Comparison of ENCODE assay signal across 13 cellular contexts in genomic region chr10:58326967-58327381, GRCh38. TPM values are rescaled to one million over a fixed set of nuclear protein-coding genes. Genes with fewer than 3 reads are reported as not detected.
DNase-seq lines count a peak whose midpoint lies in the region; ATAC-seq, FAIRE-seq and TF ChIP-seq lines count a peak whose summit lies in the region.
"Had no signal": no experiment of that assay in that cellular context is flagged by ENCODE, and none has a peak within 500 bp of the region (broad histone marks: within the 10 kb centered on the region; RNA-seq: fewer than 3 reads in every experiment).

No MANE protein-coding gene starts in this region.

- intact Hi-C loops in endothelial cell of umbilical vein (cut with micrococcal nuclease): no loop called here

- H3K9me1 ChIP-seq in endothelial cell of umbilical vein (replicated peaks; ENCODE audit: control insufficient read depth, extremely low read depth, insufficient read depth, low read length) (no peaks in the 10 kb centered on the region), keratinocyte (ENCODE audit: control insufficient read depth, extremely low read depth, insufficient read depth, low read length) (no peaks in the 10 kb centered on the region)

- H3F3A ChIP-seq in smooth muscle cell (ENCODE audit: low read depth): no peaks in the 10 kb centered on the region

- TF ChIP-seq CTCF in endothelial cell of umbilical vein (IDR thresholded peaks at IDR 0.05; ENCODE audit: extremely low read depth in 1 of 2, insufficient read depth in 1 of 2, low read depth in 1 of 2, low read length in 2 of 2): no peak
- no peak for TF ChIP-seq CTCF in keratinocyte (optimal IDR thresholded peaks at IDR 0.05 in 1 of 3, IDR thresholded peaks at IDR 0.05 in 1 of 3, conservative IDR thresholded peaks at IDR 0.05 in 1 of 3; ENCODE audit: extremely low read depth in 1 of 3, insufficient read depth in 2 of 3, low read length in 3 of 3)
- no peak for TF ChIP-seq CTCF in smooth muscle cell (IDR thresholded peaks at IDR 0.05; ENCODE audit: borderline replicate concordance, insufficient read depth, poor library complexity, severe bottlenecking)

- DNase-seq in H7: peak; percentile 45
- peak; percentile 4 for DNase-seq in endothelial cell of umbilical vein (ENCODE audit: low read depth, low spot score)
- DNase-seq in keratinocyte (ENCODE audit: low read depth, low spot score): peak; percentile 5
- no peak for DNase-seq in smooth muscle cell (lab: John Stamatoyannopoulos, UW; ENCODE audit: unreplicated experiment)
- DNase-seq in T-helper 9 cell: no peak
- no peak for DNase-seq in DMS153 treated with DMSO at 0.1 percent for 48 hours (lab: John Stamatoyannopoulos, UW; ENCODE audit: unreplicated experiment)
- DNase-seq: activated T-cell treated with anti-CD3 and anti-CD28 coated beads, Interleukin-2, amount 50 U/mL, for 48 hours; colonic mucosa; immature natural killer cell; NCI-H2081; PC-9 had no signal

- H3K9me3 ChIP-seq in endothelial cell of umbilical vein (replicated peaks; ENCODE audit: control insufficient read depth, insufficient read depth, low read length) (no peaks in the 10 kb centered on the region), keratinocyte (ENCODE audit: control insufficient read depth, low read depth, low read length) (no peaks in the 10 kb centered on the region), smooth muscle cell (replicated peaks; ENCODE audit: low read depth) (no peaks in the 10 kb centered on the region)
- H3K9me3 ChIP-seq: colonic mucosa had no signal

- H4K20me1 ChIP-seq in endothelial cell of umbilical vein (replicated peaks; ENCODE audit: control insufficient read depth, extremely low read depth, insufficient read depth, low read length) (no peaks in the 10 kb centered on the region), keratinocyte (ENCODE audit: control insufficient read depth, extremely low read depth, insufficient read depth, low read length) (no peaks in the 10 kb centered on the region), smooth muscle cell (ENCODE audit: low read depth) (no peaks in the 10 kb centered on the region)

- WGBS in smooth muscle cell (ENCODE audit: low lambda C conversion rate): 75% methylated on average over 25 of the region's 25 CpGs

- H3K9ac ChIP-seq in endothelial cell of umbilical vein (replicated peaks; ENCODE audit: extremely low read depth, insufficient read depth, low read length) (no peak overlapping the region), keratinocyte (ENCODE audit: control insufficient read depth, extremely low read depth, insufficient read depth, low read length) (no peak overlapping the region), smooth muscle cell (ENCODE audit: low read depth) (no peak overlapping the region)

- POLR2A ChIA-PET in endothelial cell of umbilical vein (lab: Charles Lee): no interaction called here

- FAIRE-seq in endothelial cell of umbilical vein (lab: Jason Lieb, UNC) (no peak), keratinocyte (lab: Jason Lieb, UNC) (no peak)

- H2AFZ ChIP-seq in endothelial cell of umbilical vein (ENCODE audit: low read depth, low read length) (peak overlapping the region; percentile 78), keratinocyte (ENCODE audit: control insufficient read depth, low read length) (peak overlapping the region; percentile 65), smooth muscle cell (ENCODE audit: low read depth) (no peak overlapping the region)
- H2AFZ ChIP-seq: PC-9 had no signal

- H3K4me1 ChIP-seq in endothelial cell of umbilical vein (ENCODE audit: control insufficient read depth, extremely low read depth, insufficient read depth, low read length) (no peaks in the 10 kb centered on the region), keratinocyte (ENCODE audit: control insufficient read depth, extremely low read depth, insufficient read depth, low read length) (peaks cover 2% of the 10 kb centered on the region), smooth muscle cell (ENCODE audit: low read depth) (no peaks in the 10 kb centered on the region)
- H3K4me1 ChIP-seq: colonic mucosa had no signal

- dilution Hi-C loops in endothelial cell of umbilical vein (cut with MboI; ENCODE audit: extremely low pct_ligation_motif_present, low sequenced_read_pairs): no loop called here
- dilution Hi-C loops in keratinocyte (cut with MboI; ENCODE audit: extremely low pct_ligation_motif_present, low sequenced_read_pairs): no loop called here

- no peak for TF ChIP-seq POLR2A in endothelial cell of umbilical vein (IDR thresholded peaks at IDR 0.05; ENCODE audit: low read depth, low read length)

- peak overlapping the region; percentile 27; the same call in 1 of the 2 replicates for H3K4me3 ChIP-seq in H7 (ENCODE audit: insufficient read depth, low read depth, low read length)
- peak overlapping the region in 1 of 3 experiments; percentile 14 for H3K4me3 ChIP-seq in endothelial cell of umbilical vein (replicated peaks in 1 of 3; ENCODE audit: insufficient read depth in 1 of 3, low read depth in 1 of 3, low read length in 3 of 3)
- peak overlapping the region in 1 of 3 experiments; percentile 46 for H3K4me3 ChIP-seq in keratinocyte (ENCODE audit: control insufficient read depth in 2 of 3, extremely low read depth in 1 of 3, insufficient read depth in 2 of 3, low read depth in 1 of 3, low read length in 3 of 3)
- no peak overlapping the region for H3K4me3 ChIP-seq in smooth muscle cell
- H3K4me3 ChIP-seq: colonic mucosa, PC-9 had no signal

- H3K36me3 ChIP-seq in H7 (replicated peaks; ENCODE audit: control insufficient read depth, insufficient read depth, low read length) (no peaks in the 10 kb centered on the region), endothelial cell of umbilical vein (ENCODE audit: control insufficient read depth in 2 of 2, extremely low read depth in 1 of 2, insufficient read depth in 2 of 2, low read length in 2 of 2) (no peaks in the 10 kb centered on the region), keratinocyte (ENCODE audit: control insufficient read depth in 2 of 2, extremely low read depth in 1 of 2, insufficient read depth in 2 of 2, low read length in 2 of 2) (no peaks in the 10 kb centered on the region), smooth muscle cell (ENCODE audit: low read depth) (no peaks in the 10 kb centered on the region)
- H3K36me3 ChIP-seq: colonic mucosa had no signal

- CTCF ChIA-PET in endothelial cell of umbilical vein (lab: Charles Lee): interaction anchor here (1.6 kb wide), 1 partner anchor 23 kb away, joined by 3 read pairs; no protein-coding TSS in a partner anchor

- BruUV-seq in endothelial cell of umbilical vein (replicated peaks; lab: Mats Ljungman, UMichigan): no TSS peak

- H3K4me2 ChIP-seq in endothelial cell of umbilical vein (ENCODE audit: insufficient read depth, low read length) (no peak overlapping the region), keratinocyte (ENCODE audit: control insufficient read depth, extremely low read depth, insufficient read depth, low read depth, low read length) (peak overlapping the region; percentile 74), smooth muscle cell (peak overlapping the region; percentile 35)
- H3K4me2 ChIP-seq: PC-9 had no signal

- H3K27me3 ChIP-seq in H7 (ENCODE audit: control insufficient read depth, insufficient read depth, low read length) (no peaks in the 10 kb centered on the region), endothelial cell of umbilical vein (ENCODE audit: control insufficient read depth in 2 of 2, insufficient read depth in 2 of 2, low read length in 2 of 2) (peaks cover 11 to 30% of the 10 kb centered on the region in 2 experiments), keratinocyte (ENCODE audit: control insufficient read depth, extremely low read depth, insufficient read depth, low read length) (no peaks in the 10 kb centered on the region), smooth muscle cell (ENCODE audit: low read depth) (no peaks in the 10 kb centered on the region)
- H3K27me3 ChIP-seq: colonic mucosa had no signal

- H3K27ac ChIP-seq in endothelial cell of umbilical vein (ENCODE audit: insufficient read depth, low read depth, low read length) (no peak overlapping the region), keratinocyte (ENCODE audit: control insufficient read depth, insufficient read depth, low read length) (no peak overlapping the region), smooth muscle cell (ENCODE audit: low read depth) (no peak overlapping the region)
- H3K27ac ChIP-seq: colonic mucosa, PC-9 had no signal

- H3K79me2 ChIP-seq in endothelial cell of umbilical vein (ENCODE audit: control insufficient read depth, insufficient read depth, low read length) (no peaks in the 10 kb centered on the region), keratinocyte (ENCODE audit: control insufficient read depth, insufficient read depth, low read length) (no peaks in the 10 kb centered on the region), smooth muscle cell (ENCODE audit: low read depth) (no peaks in the 10 kb centered on the region)

- ATAC-seq in GM21367 (IDR thresholded peaks at IDR 0.05; ENCODE audit: unreplicated experiment) (no peak), HG03520 (IDR thresholded peaks at IDR 0.05; ENCODE audit: unreplicated experiment) (no peak)

RNA-seq across cellular contexts. Expression of gene UBE2D1, which starts 7.8 kb away (rescaled TPM):
- 31.6 and 33.7 TPM in 2 replicates for total RNA-seq in H7 (2014; rRNA removed; shearing (Covaris generic))
- total RNA-seq in endothelial cell of umbilical vein (14.5 and 16.9 TPM in 2 replicates), smooth muscle cell (24.5 and 31.3 TPM in 2 replicates)
- polyA plus RNA-seq in endothelial cell of umbilical vein (10.6 and 13.5 TPM in 2 replicates), keratinocyte (11.0 to 25.4 TPM (median 15.9 TPM) in 3 replicates), smooth muscle cell (19.0 and 19.2 TPM in 2 replicates)
- 12.2 and 12.4 TPM in 2 replicates for polyA plus RNA-seq in endothelial cell of umbilical vein (2011; cell fraction: cytosol; rRNA removed)
- polyA plus RNA-seq in endothelial cell of umbilical vein (2011; cell fraction: nucleus; rRNA removed): 7.5 and 10.9 TPM in 2 replicates
- 17.3 and 17.9 TPM in 2 replicates for polyA plus RNA-seq in endothelial cell of umbilical vein (2012)
- polyA minus RNA-seq in endothelial cell of umbilical vein (5.0 and 5.8 TPM in 2 replicates), keratinocyte (1.2 to 6.3 TPM (median 6.0 TPM) in 3 replicates)
- polyA minus RNA-seq in endothelial cell of umbilical vein (2011; cell fraction: cytosol; rRNA and poly(A)+ RNA removed): 5.9 TPM
- 8.3 and 12.7 TPM in 2 replicates for polyA minus RNA-seq in endothelial cell of umbilical vein (2011; cell fraction: nucleus; rRNA and poly(A)+ RNA removed)
- 4.2 TPM for polyA plus RNA-seq in keratinocyte (2011; ENCODE audit: low read depth)
- 12.4 and 24.9 TPM in 2 replicates for polyA plus RNA-seq in keratinocyte (2011; cell fraction: cytosol; rRNA removed)
- 11.6 and 16.8 TPM in 2 replicates for polyA plus RNA-seq in keratinocyte (2011; cell fraction: nucleus; rRNA removed)
- polyA plus RNA-seq in keratinocyte (2012; ENCODE audit: low replicate concordance): 10.8 and 13.6 TPM in 2 replicates
- polyA minus RNA-seq in keratinocyte (2011; cell fraction: cytosol; rRNA and poly(A)+ RNA removed): 10.4 TPM
- 5.4 and 9.2 TPM in 2 replicates for polyA minus RNA-seq in keratinocyte (2011; cell fraction: nucleus; rRNA and poly(A)+ RNA removed)

RNA-seq across cellular contexts. Expression of gene CISD1, which starts 58.0 kb away (rescaled TPM):
- total RNA-seq in H7 (2014; rRNA removed; shearing (Covaris generic)): 71.7 and 74.0 TPM in 2 replicates
- 53.0 and 57.3 TPM in 2 replicates for total RNA-seq in endothelial cell of umbilical vein
- polyA plus RNA-seq in endothelial cell of umbilical vein: 21.1 and 25.5 TPM in 2 replicates
- 51.5 and 54.8 TPM in 2 replicates for polyA plus RNA-seq in endothelial cell of umbilical vein (2011; cell fraction: cytosol; rRNA removed)
- polyA plus RNA-seq in endothelial cell of umbilical vein (2011; cell fraction: nucleus; rRNA removed): 22.3 and 23.9 TPM in 2 replicates
- polyA plus RNA-seq in endothelial cell of umbilical vein (2012): 49.8 and 85.9 TPM in 2 replicates
- 7.7 and 11.8 TPM in 2 replicates for polyA minus RNA-seq in endothelial cell of umbilical vein
- polyA minus RNA-seq in endothelial cell of umbilical vein (2011; cell fraction: cytosol; rRNA and poly(A)+ RNA removed): 12.4 TPM
- 8.8 and 13.8 TPM in 2 replicates for polyA minus RNA-seq in endothelial cell of umbilical vein (2011; cell fraction: nucleus; rRNA and poly(A)+ RNA removed)
- 42.8 to 81.7 TPM (median 55.0 TPM) in 3 replicates for polyA plus RNA-seq in keratinocyte
- 8.4 TPM for polyA plus RNA-seq in keratinocyte (2011; ENCODE audit: low read depth)
- 38.3 and 82.1 TPM in 2 replicates for polyA plus RNA-seq in keratinocyte (2011; cell fraction: cytosol; rRNA removed)
- polyA plus RNA-seq in keratinocyte (2011; cell fraction: nucleus; rRNA removed): 26.0 and 38.1 TPM in 2 replicates
- polyA plus RNA-seq in keratinocyte (2012; ENCODE audit: low replicate concordance): 28.7 and 33.2 TPM in 2 replicates
- 1.3 to 8.8 TPM (median 8.1 TPM) in 3 replicates for polyA minus RNA-seq in keratinocyte
- 5.4 TPM for polyA minus RNA-seq in keratinocyte (2011; cell fraction: cytosol; rRNA and poly(A)+ RNA removed)
- polyA minus RNA-seq in keratinocyte (2011; cell fraction: nucleus; rRNA and poly(A)+ RNA removed): 2.4 and 5.7 TPM in 2 replicates
- total RNA-seq in smooth muscle cell: 14.2 and 14.4 TPM in 2 replicates
- polyA plus RNA-seq in smooth muscle cell: 37.4 and 55.4 TPM in 2 replicates

RNA-seq across cellular contexts. Expression of gene TFAM, which starts 58.2 kb away (rescaled TPM):
- total RNA-seq in H7 (2014; rRNA removed; shearing (Covaris generic)): 44.8 and 58.0 TPM in 2 replicates
- total RNA-seq in endothelial cell of umbilical vein: 45.1 and 53.0 TPM in 2 replicates
- polyA plus RNA-seq in endothelial cell of umbilical vein: 11.9 and 21.3 TPM in 2 replicates
- polyA plus RNA-seq in endothelial cell of umbilical vein (2011; cell fraction: cytosol; rRNA removed): 14.0 and 17.3 TPM in 2 replicates
- 8.5 and 9.6 TPM in 2 replicates for polyA plus RNA-seq in endothelial cell of umbilical vein (2011; cell fraction: nucleus; rRNA removed)
- 37.6 and 53.6 TPM in 2 replicates for polyA plus RNA-seq in endothelial cell of umbilical vein (2012)
- 22.1 and 27.4 TPM in 2 replicates for polyA minus RNA-seq in endothelial cell of umbilical vein
- 31.1 TPM for polyA minus RNA-seq in endothelial cell of umbilical vein (2011; cell fraction: cytosol; rRNA and poly(A)+ RNA removed)
- polyA minus RNA-seq in endothelial cell of umbilical vein (2011; cell fraction: nucleus; rRNA and poly(A)+ RNA removed): 10.6 and 10.9 TPM in 2 replicates
- 11.5 to 25.1 TPM (median 20.3 TPM) in 3 replicates for polyA plus RNA-seq in keratinocyte
- polyA plus RNA-seq in keratinocyte (2011; ENCODE audit: low read depth): 78.9 TPM
- polyA plus RNA-seq in keratinocyte (2011; cell fraction: cytosol; rRNA removed): 10.1 and 11.1 TPM in 2 replicates
- polyA plus RNA-seq in keratinocyte (2011; cell fraction: nucleus; rRNA removed): 8.7 and 11.6 TPM in 2 replicates
- 18.0 and 34.5 TPM in 2 replicates for polyA plus RNA-seq in keratinocyte (2012; ENCODE audit: low replicate concordance)
- polyA minus RNA-seq in keratinocyte: 10.0 to 11.5 TPM (median 10.7 TPM) in 3 replicates
- 18.4 TPM for polyA minus RNA-seq in keratinocyte (2011; cell fraction: cytosol; rRNA and poly(A)+ RNA removed)
- 10.4 and 13.6 TPM in 2 replicates for polyA minus RNA-seq in keratinocyte (2011; cell fraction: nucleus; rRNA and poly(A)+ RNA removed)
- 20.3 and 21.0 TPM in 2 replicates for total RNA-seq in smooth muscle cell
- 14.5 and 22.9 TPM in 2 replicates for polyA plus RNA-seq in smooth muscle cell

RNA-seq across cellular contexts. Expression of gene IPMK, which starts 59.3 kb away (rescaled TPM):
- 15.8 and 27.6 TPM in 2 replicates for total RNA-seq in H7 (2014; rRNA removed; shearing (Covaris generic))
- 8.1 and 8.2 TPM in 2 replicates for total RNA-seq in endothelial cell of umbilical vein
- polyA plus RNA-seq in endothelial cell of umbilical vein: 1.0 and 1.4 TPM in 2 replicates
- polyA plus RNA-seq in endothelial cell of umbilical vein (2011; cell fraction: cytosol; rRNA removed): 1.4 and 1.6 TPM in 2 replicates
- 3.6 and 5.6 TPM in 2 replicates for polyA plus RNA-seq in endothelial cell of umbilical vein (2011; cell fraction: nucleus; rRNA removed)
- 3.3 and 4.7 TPM in 2 replicates for polyA plus RNA-seq in endothelial cell of umbilical vein (2012)
- polyA minus RNA-seq in endothelial cell of umbilical vein: 2.1 and 3.2 TPM in 2 replicates
- 5.9 TPM for polyA minus RNA-seq in endothelial cell of umbilical vein (2011; cell fraction: cytosol; rRNA and poly(A)+ RNA removed)
- 12.6 and 17.8 TPM in 2 replicates for polyA minus RNA-seq in endothelial cell of umbilical vein (2011; cell fraction: nucleus; rRNA and poly(A)+ RNA removed)
- polyA plus RNA-seq in keratinocyte: 1.8 to 4.5 TPM (median 2.5 TPM) in 3 replicates
- 1.2 TPM for polyA plus RNA-seq in keratinocyte (2011; ENCODE audit: low read depth)
- 1.7 and 3.2 TPM in 2 replicates for polyA plus RNA-seq in keratinocyte (2011; cell fraction: cytosol; rRNA removed)
- polyA plus RNA-seq in keratinocyte (2011; cell fraction: nucleus; rRNA removed): 1.7 and 3.0 TPM in 2 replicates
- polyA plus RNA-seq in keratinocyte (2012; ENCODE audit: low replicate concordance): 2.5 and 2.9 TPM in 2 replicates
- polyA minus RNA-seq in keratinocyte: 0.26 to 4.2 TPM (median 1.9 TPM) in 3 replicates
- 3.3 TPM for polyA minus RNA-seq in keratinocyte (2011; cell fraction: cytosol; rRNA and poly(A)+ RNA removed)
- 3.6 and 6.1 TPM in 2 replicates for polyA minus RNA-seq in keratinocyte (2011; cell fraction: nucleus; rRNA and poly(A)+ RNA removed)
- 9.2 and 12.1 TPM in 2 replicates for total RNA-seq in smooth muscle cell
- polyA plus RNA-seq in smooth muscle cell: 1.9 TPM in 2 replicates

Comparison
In these comparisons a context has a peak if more than half of its experiments do, and no peak if none do; other contexts are left out.
1. DNase-seq: peak in H7 (single experiment), endothelial cell of umbilical vein (single experiment) and keratinocyte (single experiment); none in smooth muscle cell (single experiment), T-helper 9 cell (single experiment) and DMS153 treated with DMSO at 0.1 percent for 48 hours (single experiment).